10 cellular contexts compared by ENCODE assay signal in genomic region chr4:53364624-53365023, GRCh38. TPM values are rescaled to one million over a fixed set of nuclear protein-coding genes. Genes with fewer than 3 reads are reported as not detected.
A peak's percentile ranks its signal among the peaks of the same experiment; 100 is the strongest.
DNase-seq lines count a peak whose midpoint lies in the region; ATAC-seq and TF ChIP-seq lines count a peak whose summit lies in the region.
"Had no signal": no experiment of that assay in that cellular context is flagged by ENCODE, and none has a peak within 500 bp of the region (broad histone marks: within the 10 kb centered on the region; RNA-seq: fewer than 3 reads in every experiment).

No MANE protein-coding gene starts in this region.

- no peak for TF ChIP-seq POLR2A in Peyer's patch (IDR thresholded peaks at IDR 0.05)
- TF ChIP-seq POLR2A in esophagus muscularis mucosa (IDR thresholded peaks at IDR 0.05; ENCODE audit: low read depth): no peak

- no peak for DNase-seq in Peyer's patch
- no peak for DNase-seq in esophagus muscularis mucosa (ENCODE audit: extremely low spot score)
- DNase-seq in A172 (ENCODE audit: low spot score): no peak
- no peak for DNase-seq in cortex of kidney (lab: John Stamatoyannopoulos, UW)
- DNase-seq: NCI-H1436 treated with DMSO at 0.1 percent for 48 hours, occipital lobe had no signal

- H3K4me3 ChIP-seq in Peyer's patch (peak overlapping the region in 3 of 4 donors; percentile 76 to 100 (median 79)), esophagus muscularis mucosa (peak overlapping the region; percentile 77 to 89 (median 80)), rectal smooth muscle tissue (ENCODE audit: low read length) (peak overlapping the region; percentile 99)

- H3K9ac ChIP-seq in ES-I3 (ENCODE audit: low read depth, low read length) (peak overlapping the region; percentile 63; the same call in 1 of the 2 replicates), rectal smooth muscle tissue (ENCODE audit: low read length) (no peak overlapping the region)

- TF ChIP-seq CTCF in Peyer's patch (IDR thresholded peaks at IDR 0.05) (no peak), esophagus muscularis mucosa (IDR thresholded peaks at IDR 0.05) (no peak)

- H3K9me3 ChIP-seq in ES-I3 (ENCODE audit: control insufficient read depth, insufficient read depth, low read length): no peaks in the 10 kb centered on the region
- H3K9me3 ChIP-seq in Peyer's patch: no peaks in the 10 kb centered on the region
- H3K9me3 ChIP-seq in esophagus muscularis mucosa: no peaks in the 10 kb centered on the region

- H3K4me1 ChIP-seq in ES-I3 (ENCODE audit: insufficient read depth, low read length) (no peaks in the 10 kb centered on the region), Peyer's patch (peaks cover 0 to 27% (median 0%) of the 10 kb centered on the region in 4 donors), esophagus muscularis mucosa (peaks cover 18 to 53% (median 41%) of the 10 kb centered on the region in 4 donors), rectal smooth muscle tissue (ENCODE audit: control insufficient read depth, insufficient read depth, low read length) (no peaks in the 10 kb centered on the region)

- H3K27ac ChIP-seq in Peyer's patch (no peak overlapping the region), esophagus muscularis mucosa (replicated peaks in 1 of 4) (no peak overlapping the region), rectal smooth muscle tissue (ENCODE audit: low read depth, low read length) (no peak overlapping the region)

- no peak for TF ChIP-seq EP300 in esophagus muscularis mucosa (IDR thresholded peaks at IDR 0.05)

- 61% methylated on average over 3 of the region's 3 CpGs for WGBS in esophagus muscularis mucosa

- H3K36me3 ChIP-seq in ES-I3 (ENCODE audit: insufficient read depth, low read length) (no peaks in the 10 kb centered on the region), Peyer's patch (no peaks in the 10 kb centered on the region), esophagus muscularis mucosa (no peaks in the 10 kb centered on the region), rectal smooth muscle tissue (ENCODE audit: control insufficient read depth, insufficient read depth, low read length) (no peaks in the 10 kb centered on the region)

- H3K27me3 ChIP-seq in Peyer's patch: no peaks in the 10 kb centered on the region
- H3K27me3 ChIP-seq in esophagus muscularis mucosa: peaks cover 0 to 13% (median 0%) of the 10 kb centered on the region in 4 donors
- H3K27me3 ChIP-seq in rectal smooth muscle tissue (ENCODE audit: control insufficient read depth, insufficient read depth, low read length): no peaks in the 10 kb centered on the region

- intact Hi-C loops in esophagus muscularis mucosa (cut with DNase I): no loop called here

- no peak for ATAC-seq in HG03097 (IDR thresholded peaks at IDR 0.05; ENCODE audit: low FRiP score, unreplicated experiment)
- ATAC-seq in HG03175 (IDR thresholded peaks at IDR 0.05; ENCODE audit: unreplicated experiment): no peak

RNA-seq across cellular contexts. Expression of gene SCFD2, which starts 1.2 kb away (rescaled TPM):
- total RNA-seq in Peyer's patch (100 to 1,000 TPM in 1 of 4 donors, 10 to 100 TPM in 3; 17.3 to 165 (median 30.1) TPM), esophagus muscularis mucosa (10 to 100 TPM; 10.0 to 15.7 (median 12.7) TPM)
- 11.0 and 16.2 TPM in 2 replicates for total RNA-seq in A172 (2014; rRNA removed; shearing (Covaris generic))

RNA-seq across cellular contexts. Expression of gene FIP1L1, which starts 12.8 kb away (rescaled TPM):
- 10 to 100 TPM; 31.5 to 62.7 (median 45.3) TPM for total RNA-seq in Peyer's patch
- total RNA-seq in esophagus muscularis mucosa: 10 to 100 TPM; 31.9 to 44.4 (median 39.6) TPM
- total RNA-seq in A172 (2014; rRNA removed; shearing (Covaris generic)): 64.2 and 64.9 TPM in 2 replicates
